ENCODE assay signal across 8 cellular contexts in genomic region chr16:70573451-70574121, GRCh38. TPM values are rescaled to one million over a fixed set of nuclear protein-coding genes. Genes with fewer than 3 reads are reported as not detected.
DNase-seq lines count a peak whose midpoint lies in the region; ATAC-seq and TF ChIP-seq lines count a peak whose summit lies in the region.

No MANE protein-coding gene starts in this region.

- H3K9me3 ChIP-seq in BLaER1 (no peaks in the 10 kb centered on the region), Caco-2 (no peaks in the 10 kb centered on the region)

- H3K36me3 Mint-ChIP-seq in WTC11 (peaks cover 57% of the 10 kb centered on the region), osteocyte (ENCODE audit: unreplicated experiment) (peaks cover 39% of the 10 kb centered on the region), Caco-2 (ENCODE audit: insufficient read depth, unreplicated experiment) (peaks cover 97% of the 10 kb centered on the region)

- no peak overlapping the region for H3K4me3 Mint-ChIP-seq in WTC11
- no peak overlapping the region for H3K4me3 Mint-ChIP-seq in osteocyte (ENCODE audit: unreplicated experiment)
- no peak overlapping the region for H3K4me3 Mint-ChIP-seq in Caco-2 (ENCODE audit: unreplicated experiment)

- H3K9me3 Mint-ChIP-seq in WTC11 = no peaks in the 10 kb centered on the region
- no peaks in the 10 kb centered on the region for H3K9me3 Mint-ChIP-seq in osteocyte (ENCODE audit: unreplicated experiment)
- no peaks in the 10 kb centered on the region for H3K9me3 Mint-ChIP-seq in Caco-2 (ENCODE audit: unreplicated experiment)

- H3K27me3 ChIP-seq in BLaER1 (no peaks in the 10 kb centered on the region), Caco-2 (replicated peaks; ENCODE audit: control insufficient read depth, insufficient read depth, low read length) (no peaks in the 10 kb centered on the region)

- TF ChIP-seq CTCF in WTC11 (IDR thresholded peaks at IDR 0.05) = no peak
- no peak for TF ChIP-seq CTCF in osteocyte (IDR thresholded peaks at IDR 0.05)
- no peak for TF ChIP-seq CTCF in Caco-2 (IDR thresholded peaks at IDR 0.05; ENCODE audit: insufficient read depth in 1 of 2, low read depth in 1 of 2, low read length in 1 of 2, severe bottlenecking in 1 of 2, unreplicated experiment in 1 of 2)

- ATAC-seq in WTC11 = no peak
- no peak for ATAC-seq in GM19455 (IDR thresholded peaks at IDR 0.05; ENCODE audit: unreplicated experiment)
- no peak for ATAC-seq in GM18868 (IDR thresholded peaks at IDR 0.05; ENCODE audit: unreplicated experiment)
- no peak for ATAC-seq in HG03460 (IDR thresholded peaks at IDR 0.05; ENCODE audit: unreplicated experiment)

- CTCF ChIA-PET in WTC11 (lab: Charles Lee) = interaction anchor here (1.2 to 1.9 kb wide), 2 partner anchors 79 to 306 kb away, joined by 3 to 16 read pairs; no protein-coding TSS in a partner anchor
- CTCF ChIA-PET in Caco-2 (lab: Charles Lee) = interaction anchor here (0.6 to 1.4 kb wide), 2 partner anchors 80 to 176 kb away, joined by 4 read pairs; no protein-coding TSS in a partner anchor

- no peak for DNase-seq in WTC11 (ENCODE audit: low spot score)
- DNase-seq in globus pallidus (ENCODE audit: low spot score) = peak; percentile 9
- peak; percentile 87 for DNase-seq in osteocyte (ENCODE audit: extremely low spot score, unreplicated experiment)
- DNase-seq in Caco-2 = no peak

- H3K27ac Mint-ChIP-seq in WTC11 (peak overlapping the region; percentile 96), osteocyte (ENCODE audit: unreplicated experiment) (peak overlapping the region; percentile 97), Caco-2 (ENCODE audit: unreplicated experiment) (no peak overlapping the region)

- H3K4me1 Mint-ChIP-seq in WTC11 (peaks cover 14% of the 10 kb centered on the region), osteocyte (ENCODE audit: unreplicated experiment) (peaks cover 82% of the 10 kb centered on the region), Caco-2 (ENCODE audit: low read depth, unreplicated experiment) (no peaks in the 10 kb centered on the region)

- peaks cover 71% of the 10 kb centered on the region for H3K36me3 ChIP-seq in BLaER1
- H3K36me3 ChIP-seq in Caco-2 (ENCODE audit: control insufficient read depth, insufficient read depth, low read length) = peaks cover 17% of the 10 kb centered on the region

- H4K20me1 ChIP-seq in BLaER1 = peaks cover 86% of the 10 kb centered on the region

- intact Hi-C loops in Caco-2 (cut with micrococcal nuclease; ENCODE audit: unreplicated experiment) = no loop called here

- no TSS peak for BruUV-seq in Caco-2 (replicated peaks; lab: Mats Ljungman, UMichigan)

- POLR2A ChIA-PET in WTC11 (lab: Charles Lee) (interaction anchor here (0.6 kb wide), 1 partner anchor 83 kb away, joined by 4 read pairs; no protein-coding TSS in a partner anchor), Caco-2 (lab: Charles Lee) (no interaction called here)

- H3K27ac ChIP-seq in BLaER1 = no peak overlapping the region

- H3K27me3 Mint-ChIP-seq in WTC11 (ENCODE audit: low read depth) = no peaks in the 10 kb centered on the region
- H3K27me3 Mint-ChIP-seq in osteocyte (ENCODE audit: unreplicated experiment) = no peaks in the 10 kb centered on the region
- H3K27me3 Mint-ChIP-seq in Caco-2 (ENCODE audit: insufficient read depth, unreplicated experiment) = no peaks in the 10 kb centered on the region

- H3K4me2 ChIP-seq in BLaER1 = no peak overlapping the region

- H3K4me1 ChIP-seq in BLaER1 (no peaks in the 10 kb centered on the region), Caco-2 (no peaks in the 10 kb centered on the region)

- H3K4me3 ChIP-seq in BLaER1 (no peak overlapping the region), Caco-2 (ENCODE audit: low read depth, low read length) (no peak overlapping the region)

- H3K9ac ChIP-seq in BLaER1 = peak overlapping the region; percentile 7; the same call in 1 of the 2 replicates

TF ChIP-seq in WTC11, 78 proteins besides CTCF, POLR2A, EP300 and RAD21:
- TF ChIP-seq, protein P1, sequence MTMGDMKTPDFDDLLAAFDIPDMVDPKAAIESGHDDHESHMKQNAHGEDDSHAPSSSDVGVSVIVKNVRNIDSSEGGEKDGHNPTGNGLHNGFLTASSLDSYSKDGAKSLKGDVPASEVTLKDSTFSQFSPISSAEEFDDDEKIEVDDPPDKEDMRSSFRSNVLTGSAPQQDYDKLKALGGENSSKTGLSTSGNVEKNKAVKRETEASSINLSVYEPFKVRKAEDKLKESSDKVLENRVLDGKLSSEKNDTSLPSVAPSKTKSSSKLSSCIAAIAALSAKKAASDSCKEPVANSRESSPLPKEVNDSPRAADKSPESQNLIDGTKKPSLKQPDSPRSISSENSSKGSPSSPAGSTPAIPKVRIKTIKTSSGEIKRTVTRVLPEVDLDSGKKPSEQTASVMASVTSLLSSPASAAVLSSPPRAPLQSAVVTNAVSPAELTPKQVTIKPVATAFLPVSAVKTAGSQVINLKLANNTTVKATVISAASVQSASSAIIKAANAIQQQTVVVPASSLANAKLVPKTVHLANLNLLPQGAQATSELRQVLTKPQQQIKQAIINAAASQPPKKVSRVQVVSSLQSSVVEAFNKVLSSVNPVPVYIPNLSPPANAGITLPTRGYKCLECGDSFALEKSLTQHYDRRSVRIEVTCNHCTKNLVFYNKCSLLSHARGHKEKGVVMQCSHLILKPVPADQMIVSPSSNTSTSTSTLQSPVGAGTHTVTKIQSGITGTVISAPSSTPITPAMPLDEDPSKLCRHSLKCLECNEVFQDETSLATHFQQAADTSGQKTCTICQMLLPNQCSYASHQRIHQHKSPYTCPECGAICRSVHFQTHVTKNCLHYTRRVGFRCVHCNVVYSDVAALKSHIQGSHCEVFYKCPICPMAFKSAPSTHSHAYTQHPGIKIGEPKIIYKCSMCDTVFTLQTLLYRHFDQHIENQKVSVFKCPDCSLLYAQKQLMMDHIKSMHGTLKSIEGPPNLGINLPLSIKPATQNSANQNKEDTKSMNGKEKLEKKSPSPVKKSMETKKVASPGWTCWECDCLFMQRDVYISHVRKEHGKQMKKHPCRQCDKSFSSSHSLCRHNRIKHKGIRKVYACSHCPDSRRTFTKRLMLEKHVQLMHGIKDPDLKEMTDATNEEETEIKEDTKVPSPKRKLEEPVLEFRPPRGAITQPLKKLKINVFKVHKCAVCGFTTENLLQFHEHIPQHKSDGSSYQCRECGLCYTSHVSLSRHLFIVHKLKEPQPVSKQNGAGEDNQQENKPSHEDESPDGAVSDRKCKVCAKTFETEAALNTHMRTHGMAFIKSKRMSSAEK (CRISPR knock-in tag; IDR thresholded peaks at IDR 0.05; ENCODE audit: borderline replicate concordance) = no peak
- TF ChIP-seq KAT7 (CRISPR knock-in tag; IDR thresholded peaks at IDR 0.05; ENCODE audit: borderline replicate concordance) = no peak
- no peak for TF ChIP-seq GRHL2 (CRISPR knock-in tag; IDR thresholded peaks at IDR 0.05; ENCODE audit: insufficient replicate concordance, severe bottlenecking)
- TF ChIP-seq, protein P2, sequence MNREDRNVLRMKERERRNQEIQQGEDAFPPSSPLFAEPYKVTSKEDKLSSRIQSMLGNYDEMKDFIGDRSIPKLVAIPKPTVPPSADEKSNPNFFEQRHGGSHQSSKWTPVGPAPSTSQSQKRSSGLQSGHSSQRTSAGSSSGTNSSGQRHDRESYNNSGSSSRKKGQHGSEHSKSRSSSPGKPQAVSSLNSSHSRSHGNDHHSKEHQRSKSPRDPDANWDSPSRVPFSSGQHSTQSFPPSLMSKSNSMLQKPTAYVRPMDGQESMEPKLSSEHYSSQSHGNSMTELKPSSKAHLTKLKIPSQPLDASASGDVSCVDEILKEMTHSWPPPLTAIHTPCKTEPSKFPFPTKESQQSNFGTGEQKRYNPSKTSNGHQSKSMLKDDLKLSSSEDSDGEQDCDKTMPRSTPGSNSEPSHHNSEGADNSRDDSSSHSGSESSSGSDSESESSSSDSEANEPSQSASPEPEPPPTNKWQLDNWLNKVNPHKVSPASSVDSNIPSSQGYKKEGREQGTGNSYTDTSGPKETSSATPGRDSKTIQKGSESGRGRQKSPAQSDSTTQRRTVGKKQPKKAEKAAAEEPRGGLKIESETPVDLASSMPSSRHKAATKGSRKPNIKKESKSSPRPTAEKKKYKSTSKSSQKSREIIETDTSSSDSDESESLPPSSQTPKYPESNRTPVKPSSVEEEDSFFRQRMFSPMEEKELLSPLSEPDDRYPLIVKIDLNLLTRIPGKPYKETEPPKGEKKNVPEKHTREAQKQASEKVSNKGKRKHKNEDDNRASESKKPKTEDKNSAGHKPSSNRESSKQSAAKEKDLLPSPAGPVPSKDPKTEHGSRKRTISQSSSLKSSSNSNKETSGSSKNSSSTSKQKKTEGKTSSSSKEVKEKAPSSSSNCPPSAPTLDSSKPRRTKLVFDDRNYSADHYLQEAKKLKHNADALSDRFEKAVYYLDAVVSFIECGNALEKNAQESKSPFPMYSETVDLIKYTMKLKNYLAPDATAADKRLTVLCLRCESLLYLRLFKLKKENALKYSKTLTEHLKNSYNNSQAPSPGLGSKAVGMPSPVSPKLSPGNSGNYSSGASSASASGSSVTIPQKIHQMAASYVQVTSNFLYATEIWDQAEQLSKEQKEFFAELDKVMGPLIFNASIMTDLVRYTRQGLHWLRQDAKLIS (CRISPR knock-in tag; IDR thresholded peaks at IDR 0.05; ENCODE audit: borderline replicate concordance) = no peak

RNA-seq across cellular contexts. Expression of gene SF3B3, which starts 50.0 kb away (rescaled TPM):
- total RNA-seq in WTC11 (2021) = 423 to 475 TPM (median 430 TPM) in 3 replicates
- 307 and 319 TPM in 2 replicates for total RNA-seq in osteocyte
- 387 and 439 TPM in 2 replicates for total RNA-seq in Caco-2 (2022)

RNA-seq across cellular contexts. Expression of gene COG4, which starts 50.2 kb away (rescaled TPM):
- 56.6 to 65.6 TPM (median 61.8 TPM) in 3 replicates for total RNA-seq in WTC11 (2021)
- 69.9 and 75.8 TPM in 2 replicates for total RNA-seq in osteocyte
- 88.5 and 90.3 TPM in 2 replicates for total RNA-seq in Caco-2 (2022)

Comparison
In these comparisons a context has a peak if more than half of its experiments do, and no peak if none do; other contexts are left out.
1. DNase-seq: peak in globus pallidus (single experiment) and osteocyte (single experiment); none in WTC11 (single experiment) and Caco-2 (0 of 2).